ENCODE assay signal across 1 cellular context in the genomic region with DNA sequence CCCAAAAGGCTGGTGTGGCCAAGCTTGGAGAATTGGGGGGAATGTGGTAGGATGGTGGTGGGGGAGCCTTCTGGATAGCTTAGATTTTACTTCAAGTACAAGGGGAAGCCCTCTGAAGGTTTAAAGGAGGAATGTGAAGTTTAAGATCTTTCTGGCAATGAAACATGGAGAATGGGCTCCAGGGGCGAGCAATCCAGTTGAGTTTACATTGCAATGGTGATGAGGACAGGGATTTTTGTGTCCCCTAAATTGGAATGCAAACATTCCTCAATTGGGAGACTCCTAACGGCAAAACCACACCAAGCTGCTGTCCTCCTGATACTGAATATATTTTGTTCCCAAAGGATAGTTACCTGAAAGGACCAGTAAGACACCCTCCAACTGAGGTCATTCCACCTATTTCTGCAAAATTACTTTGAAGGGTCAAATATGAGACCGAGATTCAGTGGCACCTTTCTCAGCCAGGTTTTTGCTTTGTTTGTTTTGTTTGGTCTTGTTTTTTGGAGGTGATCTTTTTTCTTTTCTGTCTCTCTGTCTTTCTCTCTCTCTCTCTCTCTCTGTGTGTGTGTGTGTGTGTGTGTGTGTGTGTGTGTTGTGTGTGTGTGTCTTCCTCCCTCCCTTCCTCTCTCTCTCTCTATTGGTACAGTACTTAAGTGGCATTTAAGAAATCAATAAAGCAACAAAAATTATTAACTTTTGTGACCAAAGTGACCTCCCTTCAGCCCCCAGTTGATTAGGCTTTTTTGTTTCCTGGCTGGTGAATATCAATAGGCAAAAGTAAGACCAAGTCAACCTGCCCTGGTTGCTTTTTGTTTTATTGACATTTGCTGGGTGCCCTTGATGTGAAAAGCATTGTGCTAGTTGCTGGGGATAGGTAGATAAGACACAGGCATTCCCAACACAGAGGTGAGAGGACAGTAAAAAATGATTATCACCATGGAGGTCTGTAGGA.
TF ChIP-seq lines count a peak whose summit lies in the region.

No MANE protein-coding gene starts in this region.

TF ChIP-seq in HepG2, 621 proteins besides CTCF, POLR2A, EP300 and RAD21 (continued from another document and continues in another):
- TF ChIP-seq ZBTB14 (CRISPR knock-in tag; IDR thresholded peaks at IDR 0.05) (no peak), PAF1 (CRISPR knock-in tag; IDR thresholded peaks at IDR 0.05) (no peak), ZNF30 (CRISPR knock-in tag; IDR thresholded peaks at IDR 0.05) (no peak), ZNF574 (CRISPR knock-in tag; IDR thresholded peaks at IDR 0.05) (no peak), ZNF10 (CRISPR knock-in tag; IDR thresholded peaks at IDR 0.05; ENCODE audit: borderline replicate concordance, low read depth) (peak; percentile 97), ZNF138 (CRISPR knock-in tag; IDR thresholded peaks at IDR 0.05; ENCODE audit: low read depth) (no peak), ZNF326 (CRISPR knock-in tag; IDR thresholded peaks at IDR 0.05; ENCODE audit: borderline replicate concordance) (no peak), SOX6 (IDR thresholded peaks at IDR 0.05) (0 out of 2 replicates have a peak, but pooled peaks have one; percentile 46), SOX6 (CRISPR knock-in tag; IDR thresholded peaks at IDR 0.05) (no peak), DNMT3B (CRISPR knock-in tag; conservative IDR thresholded peaks at IDR 0.05) (0 out of 2 replicates have a peak, but pooled peaks have one; percentile 39), NBN (conservative IDR thresholded peaks at IDR 0.05) (no peak), ZNF570 (CRISPR knock-in tag; IDR thresholded peaks at IDR 0.05; ENCODE audit: borderline replicate concordance) (0 out of 2 replicates have a peak, but pooled peaks have one; percentile 58), ZNF530 (CRISPR knock-in tag; IDR thresholded peaks at IDR 0.05; ENCODE audit: low read depth) (no peak), JUN (CRISPR knock-in tag; IDR thresholded peaks at IDR 0.05) (0 out of 2 replicates have a peak, but pooled peaks have one; percentile 54), GTF3A (CRISPR knock-in tag; conservative IDR thresholded peaks at IDR 0.05) (no peak), RFXAP (CRISPR knock-in tag; IDR thresholded peaks at IDR 0.05; ENCODE audit: borderline replicate concordance) (no peak), ZIK1 (CRISPR knock-in tag; IDR thresholded peaks at IDR 0.05; ENCODE audit: borderline replicate concordance, low read depth) (no peak), HOXA5 (CRISPR knock-in tag; IDR thresholded peaks at IDR 0.05) (no peak), RCOR2 (CRISPR knock-in tag; IDR thresholded peaks at IDR 0.05) (peak; percentile 40; the same call in 1 of the 2 replicates), ZNF33A (CRISPR knock-in tag; IDR thresholded peaks at IDR 0.05; ENCODE audit: borderline replicate concordance) (no peak), KMT2A (CRISPR knock-in tag; IDR thresholded peaks at IDR 0.05) (no peak), ZNF598 (CRISPR knock-in tag; IDR thresholded peaks at IDR 0.05; ENCODE audit: borderline replicate concordance) (no peak), RBFOX2 (IDR thresholded peaks at IDR 0.05; ENCODE audit: low read depth, low read length) (peak; percentile 65; the same call in 1 of the 2 replicates), ZNF512 (CRISPR knock-in tag; IDR thresholded peaks at IDR 0.05) (no peak), ZNF747 (CRISPR knock-in tag; IDR thresholded peaks at IDR 0.05; ENCODE audit: borderline replicate concordance) (0 out of 2 replicates have a peak, but pooled peaks have one; percentile 21), SP5 (CRISPR knock-in tag; IDR thresholded peaks at IDR 0.05; ENCODE audit: borderline replicate concordance, low read depth) (0 out of 2 replicates have a peak, but pooled peaks have one; percentile 5), SIX4 (CRISPR knock-in tag; IDR thresholded peaks at IDR 0.05) (no peak), SKI (IDR thresholded peaks at IDR 0.05; ENCODE audit: partially characterized antibody) (no peak), TP53 (CRISPR knock-in tag; conservative IDR thresholded peaks at IDR 0.05) (no peak), ZNF12 (CRISPR knock-in tag; IDR thresholded peaks at IDR 0.05) (no peak), PHB2 (IDR thresholded peaks at IDR 0.05; ENCODE audit: partially characterized antibody) (no peak), ZNF124 (CRISPR knock-in tag; IDR thresholded peaks at IDR 0.05) (no peak), ZBTB8A (CRISPR knock-in tag; IDR thresholded peaks at IDR 0.05; ENCODE audit: borderline replicate concordance, low read depth) (no peak), ZNF772 (CRISPR knock-in tag; IDR thresholded peaks at IDR 0.05) (0 out of 2 replicates have a peak, but pooled peaks have one; percentile 3), LCORL (IDR thresholded peaks at IDR 0.05) (peak; percentile 89), LCORL (CRISPR knock-in tag; IDR thresholded peaks at IDR 0.05) (no peak; the same call in 1 of the 2 replicates), SIX1 (CRISPR knock-in tag; IDR thresholded peaks at IDR 0.05; ENCODE audit: borderline replicate concordance) (no peak), ZNF619 (CRISPR knock-in tag; IDR thresholded peaks at IDR 0.05) (no peak), ARNT2 (CRISPR knock-in tag; IDR thresholded peaks at IDR 0.05; ENCODE audit: low read depth) (no peak), SRF (IDR thresholded peaks at IDR 0.05; ENCODE audit: low read depth, low read length) (no peak), KLF9 (CRISPR knock-in tag; IDR thresholded peaks at IDR 0.05; ENCODE audit: low read depth) (peak; percentile 12; the same call in 1 of the 2 replicates), DMAP1 (CRISPR knock-in tag; IDR thresholded peaks at IDR 0.05) (no peak), ZFX (CRISPR knock-in tag; IDR thresholded peaks at IDR 0.05; ENCODE audit: low read depth) (no peak), FIP1L1 (IDR thresholded peaks at IDR 0.05; ENCODE audit: borderline replicate concordance, insufficient read depth, low read depth, low read length) (no peak), ZNF562 (CRISPR knock-in tag; IDR thresholded peaks at IDR 0.05; ENCODE audit: borderline replicate concordance) (no peak), SYNCRIP (IDR thresholded peaks at IDR 0.05; ENCODE audit: insufficient read depth, low read depth, low read length) (no peak), ZSCAN30 (CRISPR knock-in tag; IDR thresholded peaks at IDR 0.05) (no peak), ZNF550 (CRISPR knock-in tag; IDR thresholded peaks at IDR 0.05; ENCODE audit: borderline replicate concordance) (no peak)
- TF ChIP-seq, protein P1, sequence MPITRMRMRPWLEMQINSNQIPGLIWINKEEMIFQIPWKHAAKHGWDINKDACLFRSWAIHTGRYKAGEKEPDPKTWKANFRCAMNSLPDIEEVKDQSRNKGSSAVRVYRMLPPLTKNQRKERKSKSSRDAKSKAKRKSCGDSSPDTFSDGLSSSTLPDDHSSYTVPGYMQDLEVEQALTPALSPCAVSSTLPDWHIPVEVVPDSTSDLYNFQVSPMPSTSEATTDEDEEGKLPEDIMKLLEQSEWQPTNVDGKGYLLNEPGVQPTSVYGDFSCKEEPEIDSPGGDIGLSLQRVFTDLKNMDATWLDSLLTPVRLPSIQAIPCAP (CRISPR knock-in tag; IDR thresholded peaks at IDR 0.05; ENCODE audit: low read depth), result no peak
- TF ChIP-seq, protein P2, sequence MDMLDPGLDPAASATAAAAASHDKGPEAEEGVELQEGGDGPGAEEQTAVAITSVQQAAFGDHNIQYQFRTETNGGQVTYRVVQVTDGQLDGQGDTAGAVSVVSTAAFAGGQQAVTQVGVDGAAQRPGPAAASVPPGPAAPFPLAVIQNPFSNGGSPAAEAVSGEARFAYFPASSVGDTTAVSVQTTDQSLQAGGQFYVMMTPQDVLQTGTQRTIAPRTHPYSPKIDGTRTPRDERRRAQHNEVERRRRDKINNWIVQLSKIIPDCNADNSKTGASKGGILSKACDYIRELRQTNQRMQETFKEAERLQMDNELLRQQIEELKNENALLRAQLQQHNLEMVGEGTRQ (IDR thresholded peaks at IDR 0.05; ENCODE audit: low read depth, low read length), result no peak
- TF ChIP-seq, protein P2 (CRISPR knock-in tag; IDR thresholded peaks at IDR 0.05; ENCODE audit: borderline replicate concordance), result no peak; the same call in 1 of the 2 replicates
- TF ChIP-seq, protein P3, sequence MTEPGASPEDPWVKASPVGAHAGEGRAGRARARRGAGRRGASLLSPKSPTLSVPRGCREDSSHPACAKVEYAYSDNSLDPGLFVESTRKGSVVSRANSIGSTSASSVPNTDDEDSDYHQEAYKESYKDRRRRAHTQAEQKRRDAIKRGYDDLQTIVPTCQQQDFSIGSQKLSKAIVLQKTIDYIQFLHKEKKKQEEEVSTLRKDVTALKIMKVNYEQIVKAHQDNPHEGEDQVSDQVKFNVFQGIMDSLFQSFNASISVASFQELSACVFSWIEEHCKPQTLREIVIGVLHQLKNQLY (CRISPR knock-in tag; IDR thresholded peaks at IDR 0.05), result no peak
- TF ChIP-seq, protein P4, sequence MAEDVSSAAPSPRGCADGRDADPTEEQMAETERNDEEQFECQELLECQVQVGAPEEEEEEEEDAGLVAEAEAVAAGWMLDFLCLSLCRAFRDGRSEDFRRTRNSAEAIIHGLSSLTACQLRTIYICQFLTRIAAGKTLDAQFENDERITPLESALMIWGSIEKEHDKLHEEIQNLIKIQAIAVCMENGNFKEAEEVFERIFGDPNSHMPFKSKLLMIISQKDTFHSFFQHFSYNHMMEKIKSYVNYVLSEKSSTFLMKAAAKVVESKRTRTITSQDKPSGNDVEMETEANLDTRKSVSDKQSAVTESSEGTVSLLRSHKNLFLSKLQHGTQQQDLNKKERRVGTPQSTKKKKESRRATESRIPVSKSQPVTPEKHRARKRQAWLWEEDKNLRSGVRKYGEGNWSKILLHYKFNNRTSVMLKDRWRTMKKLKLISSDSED (CRISPR knock-in tag; IDR thresholded peaks at IDR 0.05), result no peak
- TF ChIP-seq, protein P5, sequence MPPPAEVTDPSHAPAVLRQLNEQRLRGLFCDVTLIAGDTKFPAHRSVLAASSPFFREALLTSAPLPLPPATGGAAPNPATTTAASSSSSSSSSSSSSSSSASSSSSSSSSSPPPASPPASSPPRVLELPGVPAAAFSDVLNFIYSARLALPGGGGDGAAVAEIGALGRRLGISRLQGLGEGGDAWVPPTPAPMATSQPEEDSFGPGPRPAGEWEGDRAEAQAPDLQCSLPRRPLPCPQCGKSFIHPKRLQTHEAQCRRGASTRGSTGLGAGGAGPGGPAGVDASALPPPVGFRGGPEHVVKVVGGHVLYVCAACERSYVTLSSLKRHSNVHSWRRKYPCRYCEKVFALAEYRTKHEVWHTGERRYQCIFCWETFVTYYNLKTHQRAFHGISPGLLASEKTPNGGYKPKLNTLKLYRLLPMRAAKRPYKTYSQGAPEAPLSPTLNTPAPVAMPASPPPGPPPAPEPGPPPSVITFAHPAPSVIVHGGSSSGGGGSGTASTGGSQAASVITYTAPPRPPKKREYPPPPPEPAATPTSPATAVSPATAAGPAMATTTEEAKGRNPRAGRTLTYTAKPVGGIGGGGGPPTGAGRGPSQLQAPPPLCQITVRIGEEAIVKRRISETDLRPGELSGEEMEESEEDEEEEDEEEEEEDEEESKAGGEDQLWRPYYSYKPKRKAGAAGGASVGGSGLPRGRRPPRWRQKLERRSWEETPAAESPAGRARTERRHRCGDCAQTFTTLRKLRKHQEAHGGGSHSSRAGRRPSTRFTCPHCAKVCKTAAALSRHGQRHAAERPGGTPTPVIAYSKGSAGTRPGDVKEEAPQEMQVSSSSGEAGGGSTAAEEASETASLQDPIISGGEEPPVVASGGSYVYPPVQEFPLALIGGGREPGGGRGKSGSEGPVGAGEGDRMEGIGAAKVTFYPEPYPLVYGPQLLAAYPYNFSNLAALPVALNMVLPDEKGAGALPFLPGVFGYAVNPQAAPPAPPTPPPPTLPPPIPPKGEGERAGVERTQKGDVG (CRISPR knock-in tag; IDR thresholded peaks at IDR 0.05; ENCODE audit: borderline replicate concordance), result no peak
